Comparison of ENCODE assay signal across 18 cellular contexts in genomic region chr5:28310696-28311095, GRCh38.
"Had no signal": no experiment of that assay in that cellular context is flagged by ENCODE, and none has a peak within 500 bp of the region (broad histone marks: within the 10 kb centered on the region; RNA-seq: fewer than 3 reads in every experiment).

No MANE protein-coding gene starts in this region.

- FAIRE-seq: colon, small intestine had no signal

- H3K9me3 ChIP-seq: esophagus muscularis mucosa, gastrocnemius medialis, sigmoid colon had no signal

- DNase-seq: effector memory CD8-positive, alpha-beta T cell; gastrocnemius medialis; glutamatergic neuron; left colon; midbrain; naive B cell; sigmoid colon; small intestine; stimulated activated CD4-positive, alpha-beta T cell treated with anti-CD3 and anti-CD28 coated beads, Interleukin-12 subunit alpha, Interleukin-12 subunit beta, amount 100 ng/mL, for 4 hours; stimulated activated naive CD4-positive, alpha-beta T cell treated with Interleukin-2 at 50 U/mL for 16 hours; trophoblast cell had no signal

- H3K27ac Mint-ChIP-seq: dendritic cell treated with granulocyte-macrophage colony-stimulating factor and Interleukin-4, amounts not matched to agents 40 ng/mL and 50 ng/mL, for 4 days; effector memory CD8-positive, alpha-beta T cell; memory B cell; nephron had no signal

- H3K4me1 Mint-ChIP-seq: memory B cell, naive B cell, nephron had no signal

- ATAC-seq: effector memory CD8-positive, alpha-beta T cell; gastrocnemius medialis; left colon had no signal

- H3K27me3 ChIP-seq: esophagus muscularis mucosa, gastrocnemius medialis, neutrophil, sigmoid colon had no signal

- H3K27me3 Mint-ChIP-seq: dendritic cell treated with granulocyte-macrophage colony-stimulating factor and Interleukin-4, amounts not matched to agents 40 ng/mL and 50 ng/mL, for 4 days; effector memory CD8-positive, alpha-beta T cell; memory B cell; naive B cell had no signal

- H3K4me1 ChIP-seq: esophagus muscularis mucosa, gastrocnemius medialis, sigmoid colon had no signal

- H3K9me3 Mint-ChIP-seq: dendritic cell treated with granulocyte-macrophage colony-stimulating factor and Interleukin-4, amounts not matched to agents 40 ng/mL and 50 ng/mL, for 4 days; nephron had no signal

- H3K36me3 Mint-ChIP-seq: memory B cell, naive B cell had no signal

- H3K36me3 ChIP-seq: esophagus muscularis mucosa, gastrocnemius medialis, neutrophil, sigmoid colon had no signal

- H3K4me3 Mint-ChIP-seq: dendritic cell treated with granulocyte-macrophage colony-stimulating factor and Interleukin-4, amounts not matched to agents 40 ng/mL and 50 ng/mL, for 4 days; effector memory CD8-positive, alpha-beta T cell; memory B cell; naive B cell; nephron had no signal

- H3K27ac ChIP-seq: epithelial cell of prostate, esophagus muscularis mucosa, gastrocnemius medialis, neutrophil, sigmoid colon had no signal

- H3K4me3 ChIP-seq: esophagus muscularis mucosa, gastrocnemius medialis, sigmoid colon had no signal
